ENCODE assay signal across 16 cellular contexts in genomic region chr7:45663965-45664623, GRCh38.
DNase-seq lines count a peak whose midpoint lies in the region; ATAC-seq, FAIRE-seq and TF ChIP-seq lines count a peak whose summit lies in the region.
"Had no signal": no experiment of that assay in that cellular context is flagged by ENCODE, and none has a peak within 500 bp of the region (broad histone marks: within the 10 kb centered on the region; RNA-seq: fewer than 3 reads in every experiment).

No MANE protein-coding gene starts in this region.

- no peaks in the 10 kb centered on the region for H3K36me3 Mint-ChIP-seq in activated T-helper 2 cell treated with anti-CD3 and anti-CD28 coated beads, Interferon-gamma antibody, Interleukin-2, Interleukin-4, amounts not matched to agents 10 μg/mL and 5 μg/mL and 100 μg/mL, durations not matched to agents 14 hours and 24 hours and 36 hours (ENCODE audit: low read depth)

- no peak for ATAC-seq in HepG2
- no peak for ATAC-seq in HG03442 (IDR thresholded peaks at IDR 0.05; ENCODE audit: unreplicated experiment)

- no peaks in the 10 kb centered on the region for H3K4me1 Mint-ChIP-seq in activated T-helper 2 cell treated with anti-CD3 and anti-CD28 coated beads, Interferon-gamma antibody, Interleukin-2, Interleukin-4, amounts not matched to agents 10 μg/mL and 5 μg/mL and 100 μg/mL, durations not matched to agents 14 hours and 24 hours and 36 hours (ENCODE audit: low read depth)
- H3K4me1 Mint-ChIP-seq: GM23338 had no signal

- H3K4me3 Mint-ChIP-seq in activated T-helper 2 cell treated with anti-CD3 and anti-CD28 coated beads, Interferon-gamma antibody, Interleukin-2, Interleukin-4, amounts not matched to agents 10 μg/mL and 5 μg/mL and 100 μg/mL, durations not matched to agents 14 hours and 24 hours and 36 hours (ENCODE audit: low read depth), result no peak overlapping the region
- H3K4me3 Mint-ChIP-seq: GM23338 had no signal

- CTCF ChIA-PET in HepG2 (lab: Yijun Ruan, JAX; ENCODE audit: low intra/inter-chr PET ratio, low total read pairs), result interaction anchor here (2.4 kb wide), 1 partner anchor 190 kb away, joined by 19 read pairs; no protein-coding TSS in a partner anchor

- peaks cover 2% of the 10 kb centered on the region for H3K27me3 Mint-ChIP-seq in activated T-helper 2 cell treated with anti-CD3 and anti-CD28 coated beads, Interferon-gamma antibody, Interleukin-2, Interleukin-4, amounts not matched to agents 10 μg/mL and 5 μg/mL and 100 μg/mL, durations not matched to agents 14 hours and 24 hours and 36 hours (ENCODE audit: low read depth)

- no peaks in the 10 kb centered on the region for H4K20me1 ChIP-seq in HepG2 (ENCODE audit: insufficient read depth, low read length)

- TF ChIP-seq CTCF in HepG2 (CRISPR knock-in tag; IDR thresholded peaks at IDR 0.05) (no peak), testis (IDR thresholded peaks at IDR 0.05) (no peak)

- H3K9ac ChIP-seq in HepG2 (ENCODE audit: insufficient read depth, low read depth, low read length), result no peak overlapping the region
- H3K9ac ChIP-seq: KMS-11 had no signal

- H3K27me3 ChIP-seq in HepG2 (ENCODE audit: control insufficient read depth in 1 of 2, insufficient read depth in 2 of 2, low read length in 2 of 2) (peaks cover 0 to 17% of the 10 kb centered on the region in 2 experiments; a peak in 1 of 5 replicates), testis (no peaks in the 10 kb centered on the region)

- H3K36me3 ChIP-seq in HepG2 (replicated peaks in 1 of 2; ENCODE audit: control insufficient read depth in 1 of 2, insufficient read depth in 2 of 2, low read length in 2 of 2), result no peaks in the 10 kb centered on the region
- H3K36me3 ChIP-seq in testis (ENCODE audit: low read depth, missing control alignments), result no peaks in the 10 kb centered on the region

- FAIRE-seq in HepG2 (lab: Jason Lieb, UNC), result no peak
- FAIRE-seq: GM12892 had no signal

- H3K79me2 ChIP-seq in HepG2 (ENCODE audit: insufficient read depth, low read length), result no peaks in the 10 kb centered on the region

- peak; percentile 19 for DNase-seq in activated effector memory CD4-positive, alpha-beta T cell treated with anti-CD3 and anti-CD28 coated beads, Interleukin-2, amount 50 U/mL, for 16 hours
- DNase-seq in activated effector memory CD4-positive, alpha-beta T cell treated with Interleukin-2 at 50 U/mL for 16 hours, result no peak
- peak; percentile 1 for DNase-seq in activated T-helper 2 cell treated with anti-CD3 and anti-CD28 coated beads, Interferon-gamma antibody, Interleukin-2, Interleukin-4, amounts not matched to agents 10 μg/mL and 5 μg/mL and 100 μg/mL, durations not matched to agents 14 hours and 24 hours and 36 hours (ENCODE audit: low spot score)
- DNase-seq in HepG2 (ENCODE audit: low spot score) (no peak), testis (peak; percentile 8), foreskin melanocyte (no peak), NCI-H146 (lab: John Stamatoyannopoulos, UW) (no peak)
- DNase-seq: DMS 273 treated with DMSO at 0.1 percent for 48 hours, GF-D8, NCI-H1436 treated with DMSO at 0.1 percent for 48 hours, NCI-H2081 treated with DMSO at 0.1 percent for 48 hours, NCI-H510A had no signal

- H3K4me2 ChIP-seq in HepG2 (ENCODE audit: low read depth, low read length), result peak overlapping the region; percentile 12; the same call in 1 of the 2 replicates
- H3K4me2 ChIP-seq: GM23338, KMS-11 had no signal

- no peak overlapping the region for H3K27ac ChIP-seq in HepG2 (ENCODE audit: extremely low read length, insufficient read depth, low read length)
- no peak overlapping the region for H3K27ac ChIP-seq in testis
- H3K27ac ChIP-seq: KMS-11 had no signal

- POLR2A ChIA-PET in HepG2 (lab: Yijun Ruan, JAX), result interaction anchor here (1.0 to 1.3 kb wide), 4 partner anchors 27 to 224 kb away, joined by 3 to 6 read pairs (median 4); partner anchors contain the start of gene IGFBP1

- BruUV-seq in HepG2 (replicated peaks; lab: Mats Ljungman, UMichigan), result no TSS peak

- TF ChIP-seq POLR2A in HepG2 (IDR thresholded peaks at IDR 0.05; ENCODE audit: insufficient read depth in 1 of 2, low read depth in 2 of 2, low read length in 2 of 2) (no peak), testis (IDR thresholded peaks at IDR 0.05) (no peak)

- intact Hi-C loops in activated T-helper 2 cell treated with anti-CD3 and anti-CD28 coated beads, Interferon-gamma antibody, Interleukin-2, Interleukin-4, amounts not matched to agents 10 μg/mL and 5 μg/mL and 100 μg/mL, durations not matched to agents 14 hours and 24 hours and 36 hours (cut with micrococcal nuclease), result no loop called here
- intact Hi-C loops in HepG2 (cut with micrococcal nuclease; ENCODE audit: unreplicated experiment) (loop anchor here (1.0 to 5.0 kb wide), 3 partner anchors 88 to 512 kb away; no protein-coding TSS in a partner anchor), testis (cut with DNase I; ENCODE audit: low total_unique reads) (no loop called here)

- H3K27ac Mint-ChIP-seq in activated T-helper 2 cell treated with anti-CD3 and anti-CD28 coated beads, Interferon-gamma antibody, Interleukin-2, Interleukin-4, amounts not matched to agents 10 μg/mL and 5 μg/mL and 100 μg/mL, durations not matched to agents 14 hours and 24 hours and 36 hours, result no peak overlapping the region
- H3K27ac Mint-ChIP-seq: GM23338 had no signal

- H3K9me3 Mint-ChIP-seq in activated T-helper 2 cell treated with anti-CD3 and anti-CD28 coated beads, Interferon-gamma antibody, Interleukin-2, Interleukin-4, amounts not matched to agents 10 μg/mL and 5 μg/mL and 100 μg/mL, durations not matched to agents 14 hours and 24 hours and 36 hours, result no peaks in the 10 kb centered on the region

- H3K4me3 ChIP-seq in HepG2 (replicated peaks in 1 of 3; ENCODE audit: insufficient read depth in 1 of 3, low read depth in 2 of 3, low read length in 3 of 3), result no peak overlapping the region
- no peak overlapping the region for H3K4me3 ChIP-seq in testis
- H3K4me3 ChIP-seq: GM23338 had no signal

- no peak for TF ChIP-seq RAD21 in HepG2 (CRISPR knock-in tag; IDR thresholded peaks at IDR 0.05)

- no peaks in the 10 kb centered on the region for H3K9me3 ChIP-seq in HepG2 (ENCODE audit: low read length)
- H3K9me3 ChIP-seq in testis, result no peaks in the 10 kb centered on the region

- H2AFZ ChIP-seq in HepG2 (ENCODE audit: low read length), result no peak overlapping the region
- H2AFZ ChIP-seq: GM23338 had no signal

- 51% methylated on average over 5 of the region's 9 CpGs for WGBS in HepG2 (ENCODE audit: low lambda C conversion rate)
- 75 to 86% methylated on average over 9 of the region's 9 CpGs for WGBS in testis, 2 donors

- in situ Hi-C loops in HepG2 (cut with HindIII; ENCODE audit: extremely low pct_ligation_motif_present, low pct_unique_long_range_greater_than_20kb), result loop anchor here (5.0 kb wide), 1 partner anchor 198 kb away; no protein-coding TSS in a partner anchor

- TF ChIP-seq EP300 in HepG2 (IDR thresholded peaks at IDR 0.05; ENCODE audit: low read depth in 2 of 2, low read length in 2 of 2) (no peak), HepG2 (CRISPR knock-in tag; IDR thresholded peaks at IDR 0.05; ENCODE audit: borderline replicate concordance) (no peak)

- H3K4me1 ChIP-seq in HepG2 (ENCODE audit: insufficient read depth, low read length) (peaks cover 9% of the 10 kb centered on the region; the same call in 1 of the 2 replicates), testis (no peaks in the 10 kb centered on the region)

TF ChIP-seq in HepG2, 621 proteins besides CTCF, POLR2A, EP300 and RAD21:
- TF ChIP-seq ZNF563 (CRISPR knock-in tag; IDR thresholded peaks at IDR 0.05) (0 out of 2 replicates have a peak, but pooled peaks have one; percentile 25), NAIF1 (CRISPR knock-in tag; IDR thresholded peaks at IDR 0.05; ENCODE audit: borderline replicate concordance) (no peak)

Comparison
In these comparisons a context has a peak if more than half of its experiments do, and no peak if none do; other contexts are left out.
1. DNase-seq: peak in activated effector memory CD4-positive, alpha-beta T cell treated with anti-CD3 and anti-CD28 coated beads, Interleukin-2, amount 50 U/mL, for 16 hours (single experiment), activated T-helper 2 cell treated with anti-CD3 and anti-CD28 coated beads, Interferon-gamma antibody, Interleukin-2, Interleukin-4, amounts not matched to agents 10 μg/mL and 5 μg/mL and 100 μg/mL, durations not matched to agents 14 hours and 24 hours and 36 hours (single experiment) and testis (single experiment); none in activated effector memory CD4-positive, alpha-beta T cell treated with Interleukin-2 at 50 U/mL for 16 hours (single experiment), HepG2 (single experiment), foreskin melanocyte (single experiment) and NCI-H146 (single experiment).